ENCODE assay signal across 13 cellular contexts in the genomic region with DNA sequence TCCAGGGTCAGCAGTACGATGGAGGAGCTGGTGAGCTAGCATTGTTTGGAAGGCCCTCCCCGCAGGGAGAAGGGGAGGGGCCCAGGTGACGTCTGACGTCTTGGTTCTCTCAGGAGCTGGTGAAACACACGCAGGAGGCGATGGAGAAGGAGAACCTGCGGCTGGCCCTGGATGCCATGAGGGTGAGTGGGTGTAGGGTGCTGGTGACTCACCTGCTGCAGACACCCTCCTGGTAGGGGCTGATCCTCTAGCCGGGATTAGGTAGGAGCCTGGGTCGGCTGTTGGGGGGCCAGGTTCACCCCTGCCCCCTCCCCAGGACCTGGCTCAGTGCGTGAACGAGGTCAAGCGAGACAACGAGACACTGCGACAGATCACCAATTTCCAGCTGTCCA. TPM values are rescaled to one million over a fixed set of nuclear protein-coding genes. Genes with fewer than 3 reads are reported as not detected.
DNase-seq lines count a peak whose midpoint lies in the region; ATAC-seq and TF ChIP-seq lines count a peak whose summit lies in the region.
"Had no signal": no experiment of that assay in that cellular context is flagged by ENCODE, and none has a peak within 500 bp of the region (broad histone marks: within the 10 kb centered on the region; RNA-seq: fewer than 3 reads in every experiment).

No MANE protein-coding gene starts in this region.

- no peak overlapping the region for H2AFZ ChIP-seq in mammary epithelial cell (ENCODE audit: low read depth, low read length)

- H4K8ac ChIP-seq in mesendoderm (ENCODE audit: low read depth, low read length), result no peak overlapping the region

- no peak overlapping the region for H4K5ac ChIP-seq in mesendoderm (ENCODE audit: low read length)

- dilution Hi-C loops in mammary epithelial cell (cut with HindIII; ENCODE audit: low sequenced_read_pairs), result no loop called here

- no peaks in the 10 kb centered on the region for H3K36me3 ChIP-seq in mammary epithelial cell (ENCODE audit: insufficient read depth, low read length)
- no peaks in the 10 kb centered on the region for H3K36me3 ChIP-seq in mesendoderm (ENCODE audit: control insufficient read depth, insufficient read depth, low read length)
- H3K36me3 ChIP-seq in esophagus squamous epithelium, result no peaks in the 10 kb centered on the region
- H3K36me3 ChIP-seq: thoracic aorta had no signal

- in situ Hi-C loops in mammary epithelial cell (cut with MboI; ENCODE audit: low sequenced_read_pairs in 2 of 2), result no loop called here

- 38% methylated on average over 10 of the region's 14 CpGs for WGBS in mammary epithelial cell (ENCODE audit: low coverage, missing lambda C conversion rate)
- no CpG with 5 or more reads among the region's 14 CpGs for WGBS in mesendoderm (ENCODE audit: extremely low coverage, insufficient coverage, low lambda C conversion rate)
- 35 to 67% methylated on average over 9 to 13 of the region's 14 CpGs for WGBS in esophagus squamous epithelium, 2 donors

- no TSS peak for BruUV-seq in mammary epithelial cell (replicated peaks; lab: Mats Ljungman, UMichigan)

- H3K23ac ChIP-seq in mesendoderm (ENCODE audit: low read length), result no peak overlapping the region

- no peak for TF ChIP-seq POLR2A in esophagus squamous epithelium (IDR thresholded peaks at IDR 0.05)

- H3K9me3 ChIP-seq in mammary epithelial cell (replicated peaks; ENCODE audit: insufficient read depth, low read length) (peaks cover 4% of the 10 kb centered on the region), esophagus squamous epithelium (no peaks in the 10 kb centered on the region)
- H3K9me3 ChIP-seq: thoracic aorta had no signal

- no peaks in the 10 kb centered on the region for H3K79me1 ChIP-seq in mesendoderm (ENCODE audit: low read length)

- H3K4me3 ChIP-seq in mammary epithelial cell (replicated peaks in 1 of 3; ENCODE audit: insufficient read depth in 1 of 3, low read depth in 2 of 3, low read length in 3 of 3), result no peak overlapping the region
- H3K4me3 ChIP-seq in mesendoderm (ENCODE audit: low read length), result no peak overlapping the region
- H3K4me3 ChIP-seq in esophagus squamous epithelium, result no peak overlapping the region
- H3K4me3 ChIP-seq: thoracic aorta had no signal

- no peak overlapping the region for H2BK15ac ChIP-seq in mesendoderm (replicated peaks; ENCODE audit: low read depth)

- no peak overlapping the region for H3K27ac ChIP-seq in mammary epithelial cell (ENCODE audit: insufficient read depth, low read depth, low read length)
- H3K27ac ChIP-seq in mesendoderm (ENCODE audit: low read depth, low read length), result no peak overlapping the region
- no peak overlapping the region for H3K27ac ChIP-seq in esophagus squamous epithelium
- H3K27ac ChIP-seq: thoracic aorta had no signal

- H3K79me2 ChIP-seq in mammary epithelial cell (ENCODE audit: insufficient read depth, low read length) (no peaks in the 10 kb centered on the region), mesendoderm (ENCODE audit: control insufficient read depth, insufficient read depth, low read length) (no peaks in the 10 kb centered on the region)

- DNase-seq in EL (peak; percentile 18), HT1080 (ENCODE audit: low read depth) (peak; percentile 37), mammary epithelial cell (peak; percentile 16), mesendoderm (peak; percentile 8), esophagus squamous epithelium (lab: John Stamatoyannopoulos, UW) (no peak), DMS 273 (lab: John Stamatoyannopoulos, UW; ENCODE audit: unreplicated experiment) (no peak)
- DNase-seq: KG1, NCI-H2081, nephron progenitor cell had no signal

- H2AK5ac ChIP-seq in mesendoderm (ENCODE audit: low read length), result no peak overlapping the region

- H3K4me2 ChIP-seq in mammary epithelial cell (ENCODE audit: insufficient read depth, low read depth, low read length), result no peak overlapping the region
- no peak overlapping the region for H3K4me2 ChIP-seq in mesendoderm (ENCODE audit: low read length)

- no peaks in the 10 kb centered on the region for H4K20me1 ChIP-seq in mammary epithelial cell (ENCODE audit: insufficient read depth, low read length)

- ATAC-seq in HG03280 (IDR thresholded peaks at IDR 0.05; ENCODE audit: unreplicated experiment) (no peak), GM21381 (IDR thresholded peaks at IDR 0.05; ENCODE audit: unreplicated experiment) (no peak)
- ATAC-seq: left lobe of liver had no signal

- H3K4me1 ChIP-seq in mammary epithelial cell (ENCODE audit: insufficient read depth, low read length), result no peaks in the 10 kb centered on the region
- H3K4me1 ChIP-seq in mesendoderm (ENCODE audit: control insufficient read depth, low read depth, low read length), result no peaks in the 10 kb centered on the region
- no peaks in the 10 kb centered on the region for H3K4me1 ChIP-seq in esophagus squamous epithelium

- H3K4ac ChIP-seq in mesendoderm (ENCODE audit: low read depth, low read length), result no peak overlapping the region

- no peak overlapping the region for H3K18ac ChIP-seq in mesendoderm (ENCODE audit: low read length)

- no peak overlapping the region for H2BK5ac ChIP-seq in mesendoderm (ENCODE audit: low read length)

- H2BK120ac ChIP-seq in mesendoderm (ENCODE audit: low read depth, low read length), result no peak overlapping the region

- intact Hi-C loops in mammary epithelial cell (cut with micrococcal nuclease), result loop anchor here (1.0 kb wide), 1 partner anchor 62 kb away; no protein-coding TSS in a partner anchor
- intact Hi-C loops in esophagus squamous epithelium (cut with DNase I), result no loop called here

- TF ChIP-seq CTCF in mammary epithelial cell (conservative IDR thresholded peaks at IDR 0.05 in 1 of 2, IDR thresholded peaks at IDR 0.05 in 1 of 2; ENCODE audit: extremely low read depth in 1 of 2, insufficient read depth in 1 of 2, low read depth in 1 of 2, low read length in 2 of 2), result no peak
- no peak for TF ChIP-seq CTCF in esophagus squamous epithelium (IDR thresholded peaks at IDR 0.05)

- H3K56ac ChIP-seq in mesendoderm (ENCODE audit: low read length), result no peak overlapping the region

- CTCF ChIA-PET in mammary epithelial cell (lab: Charles Lee; ENCODE audit: low non-redundant PET), result no interaction called here

- H3K27me3 ChIP-seq in mammary epithelial cell (ENCODE audit: insufficient read depth, low read length), result no peaks in the 10 kb centered on the region
- H3K27me3 ChIP-seq in mesendoderm (ENCODE audit: insufficient read depth, low read length, poor library complexity), result no peaks in the 10 kb centered on the region
- peaks cover 0 to 21% (median 0%) of the 10 kb centered on the region in 4 donors for H3K27me3 ChIP-seq in esophagus squamous epithelium

- H3K9ac ChIP-seq in mammary epithelial cell (ENCODE audit: insufficient read depth, low read length) (no peak overlapping the region), mesendoderm (ENCODE audit: low read length) (no peak overlapping the region)

RNA-seq across cellular contexts. Expression of a gene that starts 55.8 kb away (rescaled TPM):
- total RNA-seq in HT1080 (2014; rRNA removed; shearing (Covaris generic)), result not detected in 2 replicates
- polyA plus RNA-seq in HT1080 (2015; cell fraction: cytosol; rRNA removed), result not detected in 2 replicates
- not detected in 2 replicates for polyA plus RNA-seq in HT1080 (2015; cell fraction: nucleus; rRNA removed)
- total RNA-seq in mammary epithelial cell (under 1 TPM; 0.17 to 0.96 TPM), esophagus squamous epithelium (1 to 10 TPM in 3 of 4 donors, under 1 TPM in 1; 0.83 to 7.6 (median 3.6) TPM)
- not detected for polyA plus RNA-seq in mammary epithelial cell
- polyA minus RNA-seq in mammary epithelial cell, result not detected
- 1.0 TPM for polyA plus RNA-seq in mesendoderm (2013, experiment 1 of 2)
- 0.92 TPM for polyA plus RNA-seq in mesendoderm (2013, experiment 2 of 2)

RNA-seq across cellular contexts. Expression of a gene that starts 59.1 kb away (rescaled TPM):
- 0.20 and 0.26 TPM in 2 replicates for total RNA-seq in HT1080 (2014; rRNA removed; shearing (Covaris generic))
- polyA plus RNA-seq in HT1080 (2015; cell fraction: cytosol; rRNA removed), result 0.07 and 0.12 TPM in 2 replicates
- 0.04 and 0.07 TPM in 2 replicates for polyA plus RNA-seq in HT1080 (2015; cell fraction: nucleus; rRNA removed)
- total RNA-seq in mammary epithelial cell, result not detected
- not detected for polyA plus RNA-seq in mammary epithelial cell
- not detected for polyA minus RNA-seq in mammary epithelial cell
- not detected for polyA plus RNA-seq in mesendoderm (2013, experiment 1 of 2)
- polyA plus RNA-seq in mesendoderm (2013, experiment 2 of 2), result not detected
- under 1 TPM in 1 of 4 donors, not detected in 3; 0.38 TPM for total RNA-seq in esophagus squamous epithelium

Comparison
In these comparisons a context has a peak if more than half of its experiments do, and no peak if none do; other contexts are left out.
1. DNase-seq: peak in EL (single experiment), HT1080 (single experiment), mammary epithelial cell (single experiment) and mesendoderm (single experiment); none in esophagus squamous epithelium (single experiment) and DMS 273 (single experiment).